Comparison of ENCODE assay signal across 15 cellular contexts in the genomic region with DNA sequence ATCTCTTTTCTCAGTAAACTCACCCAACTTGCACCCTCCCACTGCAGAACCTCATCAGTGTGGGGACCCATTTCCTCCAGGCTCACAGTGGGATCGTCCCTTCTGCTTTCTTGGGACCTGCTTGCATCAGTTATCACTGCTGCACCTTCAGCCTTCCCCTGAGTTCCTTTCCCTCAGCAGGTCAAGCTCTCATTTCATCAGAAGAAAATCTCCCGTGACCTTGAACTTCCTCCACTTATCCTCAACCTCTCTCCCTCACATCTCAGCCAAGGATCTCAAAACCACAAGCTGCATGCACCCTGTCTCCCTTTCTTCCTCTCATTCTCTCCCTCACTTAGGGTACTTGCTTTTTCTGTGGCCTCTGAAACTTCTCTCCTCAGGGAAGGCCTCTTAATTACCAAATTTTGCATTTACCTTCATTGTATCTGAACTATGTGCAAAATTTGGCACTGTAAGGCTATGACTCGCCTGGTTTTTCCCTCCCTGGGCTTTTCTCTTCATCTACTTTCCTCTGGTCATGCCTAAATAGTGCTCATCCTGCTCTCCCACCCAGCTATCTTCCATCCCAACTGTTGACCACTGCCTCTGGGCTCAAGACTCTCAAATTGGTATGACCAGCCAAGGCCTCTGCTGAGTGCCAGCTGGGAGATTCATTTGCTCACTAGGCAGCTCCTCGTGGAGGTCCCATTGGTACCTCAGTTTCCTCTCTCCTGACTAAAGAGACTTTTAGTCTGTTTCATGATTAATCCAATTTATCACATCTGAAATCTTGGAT. TPM values are rescaled to one million over a fixed set of nuclear protein-coding genes. Genes with fewer than 3 reads are reported as not detected.
DNase-seq lines count a peak whose midpoint lies in the region; ATAC-seq, FAIRE-seq and TF ChIP-seq lines count a peak whose summit lies in the region.
"Had no signal": no experiment of that assay in that cellular context is flagged by ENCODE, and none has a peak within 500 bp of the region (broad histone marks: within the 10 kb centered on the region; RNA-seq: fewer than 3 reads in every experiment).

No MANE protein-coding gene starts in this region.

- H3K9me3 Mint-ChIP-seq in T-helper 1 cell treated with Interleukin-12 subunit alpha and Interleukin-12 subunit beta and Interleukin-4 antibody, amounts not matched to agents 30 μg/mL and 1 μg/mL, for 36 hours = no peaks in the 10 kb centered on the region

- H3K36me3 ChIP-seq in OCI-LY1 (ENCODE audit: insufficient read depth, low read length) = peaks cover 39% of the 10 kb centered on the region; the same call in 1 of the 2 replicates
- peaks cover 0 to 12% of the 10 kb centered on the region in 2 experiments; a peak in 1 of 4 replicates for H3K36me3 ChIP-seq in GM12878 (ENCODE audit: control insufficient read depth in 2 of 2, insufficient read depth in 2 of 2, low read length in 1 of 2)
- H3K36me3 ChIP-seq in neural cell (ENCODE audit: insufficient read depth, low read length) = no peaks in the 10 kb centered on the region

- H3K27ac ChIP-seq in OCI-LY1 (ENCODE audit: low read depth, low read length, poor library complexity, severe bottlenecking) (peak overlapping the region; percentile 8), GM12878 (ENCODE audit: control insufficient read depth, insufficient read depth) (no peak overlapping the region), neural cell (ENCODE audit: low read length) (no peak overlapping the region)
- H3K27ac ChIP-seq: PC-9, upper lobe of left lung had no signal

- DNase-seq in T-helper 1 cell (no peak), GM12878 (ENCODE audit: low read depth, low spot score) (no peak), DMS 273 (lab: John Stamatoyannopoulos, UW; ENCODE audit: unreplicated experiment) (no peak), LoVo (ENCODE audit: low spot score) (no peak), NCI-H2227 (lab: John Stamatoyannopoulos, UW; ENCODE audit: unreplicated experiment) (no peak)
- DNase-seq: cortex of kidney, foreskin fibroblast, NCI-H2171, PC-9, T1000, upper lobe of left lung had no signal

- SMC1A ChIA-PET in GM12878 (lab: Charles Lee; ENCODE audit: uncharacterized antibody, unreplicated experiment) = no interaction called here

- POLR2A ChIA-PET in GM12878 (lab: Charles Lee) = interaction anchor here (0.6 to 0.7 kb wide), 2 partner anchors 16 to 805 kb away, joined by 3 read pairs; no protein-coding TSS in a partner anchor

- H3K4me1 ChIP-seq in OCI-LY1 (ENCODE audit: insufficient read depth, low read length, severe bottlenecking) = peaks cover 47% of the 10 kb centered on the region
- peaks cover 16% of the 10 kb centered on the region for H3K4me1 ChIP-seq in GM12878 (ENCODE audit: control insufficient read depth, insufficient read depth, low read length)

- 0 out of 2 replicates have a peak overlapping the region, but pooled peaks have one; percentile 5 for H3K4me2 ChIP-seq in OCI-LY1 (ENCODE audit: low read length)
- H3K4me2 ChIP-seq in GM12878 (ENCODE audit: control insufficient read depth, insufficient read depth) = no peak overlapping the region; the same call in 1 of the 2 replicates
- no peak overlapping the region for H3K4me2 ChIP-seq in neural cell (ENCODE audit: low read length)

- TF ChIP-seq POLR2A in GM12878 (IDR thresholded peaks at IDR 0.05; ENCODE audit: low read depth, low read length) = no peak

- TF ChIP-seq RAD21 in GM12878 (IDR thresholded peaks at IDR 0.05; ENCODE audit: insufficient read depth, low read depth, low read length) = no peak
- no peak for TF ChIP-seq RAD21 in neural cell (conservative IDR thresholded peaks at IDR 0.05)

- H3K9me2 ChIP-seq in OCI-LY1 (ENCODE audit: low read depth, low read length) = no peaks in the 10 kb centered on the region
- no peaks in the 10 kb centered on the region for H3K9me2 ChIP-seq in neural cell (ENCODE audit: insufficient read depth, low read length)

- intact Hi-C loops in GM12878 (cut with micrococcal nuclease; ENCODE audit: unreplicated experiment) = no loop called here

- H4K20me1 ChIP-seq in OCI-LY1 (ENCODE audit: insufficient read depth, low read length) = no peaks in the 10 kb centered on the region
- H4K20me1 ChIP-seq in GM12878 (ENCODE audit: control insufficient read depth, insufficient read depth) = no peaks in the 10 kb centered on the region
- H4K20me1 ChIP-seq in neural cell (ENCODE audit: insufficient read depth) = no peaks in the 10 kb centered on the region

- peaks cover 40% of the 10 kb centered on the region for H3K4me1 Mint-ChIP-seq in T-helper 1 cell treated with Interleukin-12 subunit alpha and Interleukin-12 subunit beta and Interleukin-4 antibody, amounts not matched to agents 30 μg/mL and 1 μg/mL, for 36 hours (ENCODE audit: low read depth)

- H3K9ac ChIP-seq in OCI-LY1 (ENCODE audit: low read length) (no peak overlapping the region), GM12878 (ENCODE audit: control insufficient read depth, insufficient read depth, low read length) (no peak overlapping the region), neural cell (ENCODE audit: low read length) (peak overlapping the region; percentile 3)

- WGBS in GM12878 (ENCODE audit: insufficient coverage, insufficient replicate concordance, low lambda C conversion rate, missing lambda C conversion rate) = 74% methylated on average over 4 of the region's 4 CpGs

- H3K9me3 ChIP-seq in OCI-LY1 (ENCODE audit: low read length) (no peaks in the 10 kb centered on the region), GM12878 (replicated peaks; ENCODE audit: control insufficient read depth, insufficient read depth, low read length) (no peaks in the 10 kb centered on the region), neural cell (ENCODE audit: low read length) (no peaks in the 10 kb centered on the region)
- H3K9me3 ChIP-seq: upper lobe of left lung had no signal

- no TSS peak for BruUV-seq in GM12878 (replicated peaks; lab: Mats Ljungman, UMichigan)

- H3K27me3 ChIP-seq in OCI-LY1 (ENCODE audit: insufficient read depth, low read length) (no peaks in the 10 kb centered on the region), GM12878 (replicated peaks in 1 of 2; ENCODE audit: control insufficient read depth in 2 of 2, insufficient read depth in 2 of 2, low read length in 1 of 2) (no peaks in the 10 kb centered on the region), neural cell (ENCODE audit: insufficient read depth, low read depth, low read length) (no peaks in the 10 kb centered on the region)
- H3K27me3 ChIP-seq: upper lobe of left lung had no signal

- TF ChIP-seq EP300 in GM12878 (IDR thresholded peaks at IDR 0.05; ENCODE audit: borderline replicate concordance in 1 of 2, control insufficient read depth in 1 of 2, low read depth in 2 of 2, low read length in 2 of 2) (no peak), neural cell (conservative IDR thresholded peaks at IDR 0.05; ENCODE audit: poor library complexity, severe bottlenecking) (no peak)

- H3K4me3 Mint-ChIP-seq in T-helper 1 cell treated with Interleukin-12 subunit alpha and Interleukin-12 subunit beta and Interleukin-4 antibody, amounts not matched to agents 30 μg/mL and 1 μg/mL, for 36 hours = peak overlapping the region; percentile 22

- H3K4me3 ChIP-seq in OCI-LY1 (ENCODE audit: low read depth, low read length, poor library complexity, severe bottlenecking) (no peak overlapping the region), GM12878 (no peak overlapping the region), neural cell (ENCODE audit: low read length) (no peak overlapping the region)
- H3K4me3 ChIP-seq: PC-9, upper lobe of left lung had no signal

- no peaks in the 10 kb centered on the region for H3K27me3 Mint-ChIP-seq in T-helper 1 cell treated with Interleukin-12 subunit alpha and Interleukin-12 subunit beta and Interleukin-4 antibody, amounts not matched to agents 30 μg/mL and 1 μg/mL, for 36 hours (ENCODE audit: low read depth)

- ATAC-seq in GM12878 = no peak

- no peak overlapping the region for H2AFZ ChIP-seq in OCI-LY1 (ENCODE audit: low read length)
- H2AFZ ChIP-seq in GM12878 (ENCODE audit: control insufficient read depth, low read depth, low read length) = no peak overlapping the region
- no peak overlapping the region for H2AFZ ChIP-seq in neural cell (ENCODE audit: low read depth, low read length)
- H2AFZ ChIP-seq: PC-9 had no signal

- TF ChIP-seq CTCF in OCI-LY1 (IDR thresholded peaks at IDR 0.05; ENCODE audit: low read length) (no peak), GM12878 (IDR thresholded peaks at IDR 0.05 in 2 of 3, conservative IDR thresholded peaks at IDR 0.05 in 1 of 3; ENCODE audit: control insufficient read depth in 2 of 3, extremely low read depth in 1 of 3, insufficient read depth in 1 of 3, low read depth in 3 of 3, low read length in 3 of 3) (no peak), neural cell (IDR thresholded peaks at IDR 0.05; ENCODE audit: poor library complexity, severe bottlenecking) (no peak)

- CTCF ChIA-PET in GM12878 (lab: Yijun Ruan, JAX) = interaction anchor here (1.0 to 3.3 kb wide), 5 partner anchors 11 to 162 kb away, joined by 3 to 11 read pairs (median 4); a partner anchor contains a TSS

- RAD21 ChIA-PET in GM12878 (lab: Charles Lee; ENCODE audit: unreplicated experiment) = interaction anchor here (1.9 kb wide), 1 partner anchor 145 kb away, joined by 6 read pairs; no protein-coding TSS in a partner anchor

- peaks cover 17% of the 10 kb centered on the region for H3K36me3 Mint-ChIP-seq in T-helper 1 cell treated with Interleukin-12 subunit alpha and Interleukin-12 subunit beta and Interleukin-4 antibody, amounts not matched to agents 30 μg/mL and 1 μg/mL, for 36 hours (ENCODE audit: low read depth)

- H3F3A ChIP-seq in OCI-LY1 (ENCODE audit: insufficient read depth, low read length) (no peaks in the 10 kb centered on the region), neural cell (ENCODE audit: insufficient read depth, low read length, poor library complexity, severe bottlenecking) (no peaks in the 10 kb centered on the region)

- H3K79me2 ChIP-seq in OCI-LY1 (ENCODE audit: insufficient read depth, low read length) (peaks cover 16% of the 10 kb centered on the region), GM12878 (ENCODE audit: control insufficient read depth, insufficient read depth, low read length) (peaks cover 37% of the 10 kb centered on the region), neural cell (replicated peaks; ENCODE audit: insufficient read depth, low read length) (peaks cover 24% of the 10 kb centered on the region)

- FAIRE-seq in GM12878 (lab: Jason Lieb, UNC) = no peak
- FAIRE-seq: islet of Langerhans had no signal

- in situ Hi-C loops in GM12878 (cut with MboI) = no loop called here

- peak overlapping the region; percentile 58 for H3K27ac Mint-ChIP-seq in T-helper 1 cell treated with Interleukin-12 subunit alpha and Interleukin-12 subunit beta and Interleukin-4 antibody, amounts not matched to agents 30 μg/mL and 1 μg/mL, for 36 hours

RNA-seq across cellular contexts. Expression of a gene that starts 2.7 kb away (rescaled TPM):
- 19.8 and 21.6 TPM in 2 replicates for total RNA-seq in GM12878 (2013; cell fraction: nucleolus; rRNA removed)
- total RNA-seq in GM12878 (2014; rRNA removed) = 30.6 and 32.9 TPM in 2 replicates
- 9.0 and 9.2 TPM in 2 replicates for total RNA-seq in GM12878 (2014; rRNA removed; fragmentation: Illumina TruSeq; extraction: Trizol)
- 18.6 and 21.8 TPM in 2 replicates for total RNA-seq in GM12878 (2021)
- 9.0 TPM for polyA plus RNA-seq in GM12878 (2011; ENCODE audit: low read depth)
- polyA plus RNA-seq in GM12878 (2011; rRNA removed) = 5.1 and 10.9 TPM in 2 replicates
- 17.8 and 22.2 TPM in 2 replicates for polyA plus RNA-seq in GM12878 (2011; cell fraction: cytosol; rRNA removed)
- 39.3 and 41.6 TPM in 2 replicates for polyA plus RNA-seq in GM12878 (2011; cell fraction: nucleus; rRNA removed)
- 15.7 and 20.9 TPM in 2 replicates for polyA plus RNA-seq in GM12878 (2012)
- polyA plus RNA-seq in GM12878 (2014; fragmentation: Illumina TruSeq; extraction: Trizol) = 4.0 and 8.3 TPM in 2 replicates
- 1 to 10 TPM in 1 of 2 experiments, under 1 TPM in 1; 0.79 to 2.0 TPM for polyA plus RNA-seq in GM12878 (2014; fragmentation: Nextera tagmentation; extraction: Ambion mirVana)
- 27.0 and 29.2 TPM in 2 replicates for polyA plus RNA-seq in GM12878 (2014; rRNA removed)
- 10 to 100 TPM; 22.6 to 24.6 TPM for polyA plus RNA-seq in GM12878 (2016; fragmentation: Nextera tagmentation; extraction: Ambion mirVana)
- 8.5 and 10.6 TPM in 2 replicates for polyA minus RNA-seq in GM12878 (2011; rRNA and poly(A)+ RNA removed)
- polyA minus RNA-seq in GM12878 (2011; cell fraction: cytosol; rRNA and poly(A)+ RNA removed) = 6.7 and 7.2 TPM in 2 replicates
- 11.2 and 21.0 TPM in 2 replicates for polyA minus RNA-seq in GM12878 (2011; cell fraction: nucleus; rRNA and poly(A)+ RNA removed)
- polyA plus RNA-seq in neural cell = 50.5 and 58.2 TPM in 2 replicates
- polyA minus RNA-seq in neural cell = 22.9 and 23.1 TPM in 2 replicates

RNA-seq across cellular contexts. Expression of a gene that starts 16.4 kb away (rescaled TPM):
- 22.2 and 26.1 TPM in 2 replicates for total RNA-seq in GM12878 (2013; cell fraction: nucleolus; rRNA removed)
- total RNA-seq in GM12878 (2014; rRNA removed) = 26.4 and 33.9 TPM in 2 replicates
- total RNA-seq in GM12878 (2014; rRNA removed; fragmentation: Illumina TruSeq; extraction: Trizol) = 3.0 and 4.3 TPM in 2 replicates
- total RNA-seq in GM12878 (2021) = 39.2 and 43.8 TPM in 2 replicates
- polyA plus RNA-seq in GM12878 (2011; ENCODE audit: low read depth) = 1.1 TPM
- polyA plus RNA-seq in GM12878 (2011; rRNA removed) = 1.7 and 5.5 TPM in 2 replicates
- polyA plus RNA-seq in GM12878 (2011; cell fraction: cytosol; rRNA removed) = 10.3 and 23.4 TPM in 2 replicates
- 73.5 and 75.4 TPM in 2 replicates for polyA plus RNA-seq in GM12878 (2011; cell fraction: nucleus; rRNA removed)
- polyA plus RNA-seq in GM12878 (2012) = 6.2 and 6.6 TPM in 2 replicates
- 0.06 and 0.66 TPM in 2 replicates for polyA plus RNA-seq in GM12878 (2014; fragmentation: Illumina TruSeq; extraction: Trizol)
- under 1 TPM; 0.03 to 0.82 TPM for polyA plus RNA-seq in GM12878 (2014; fragmentation: Nextera tagmentation; extraction: Ambion mirVana)
- polyA plus RNA-seq in GM12878 (2014; rRNA removed) = 30.5 and 38.5 TPM in 2 replicates
- polyA plus RNA-seq in GM12878 (2016; fragmentation: Nextera tagmentation; extraction: Ambion mirVana) = 1 to 10 TPM; 2.4 to 7.1 TPM
- polyA minus RNA-seq in GM12878 (2011; rRNA and poly(A)+ RNA removed) = 2.6 and 8.9 TPM in 2 replicates
- polyA minus RNA-seq in GM12878 (2011; cell fraction: cytosol; rRNA and poly(A)+ RNA removed) = 7.7 and 9.0 TPM in 2 replicates
- 8.9 and 15.4 TPM in 2 replicates for polyA minus RNA-seq in GM12878 (2011; cell fraction: nucleus; rRNA and poly(A)+ RNA removed)
- polyA plus RNA-seq in neural cell = 85.0 and 104 TPM in 2 replicates
- polyA minus RNA-seq in neural cell = 95.7 and 111 TPM in 2 replicates
